9 cellular contexts compared by ENCODE assay signal in genomic region chr10:106705576-106706526, GRCh38.
DNase-seq lines count a peak whose midpoint lies in the region; TF ChIP-seq lines count a peak whose summit lies in the region.
"Had no signal": no experiment of that assay in that cellular context is flagged by ENCODE, and none has a peak within 500 bp of the region (broad histone marks: within the 10 kb centered on the region; RNA-seq: fewer than 3 reads in every experiment).

No MANE protein-coding gene starts in this region.

- no peak overlapping the region for H4K8ac ChIP-seq in mesenchymal stem cell (ENCODE audit: low read length)

- H2BK15ac ChIP-seq in mesenchymal stem cell (ENCODE audit: low read depth, poor library complexity, severe bottlenecking) = no peak overlapping the region

- H3K4ac ChIP-seq in mesenchymal stem cell (ENCODE audit: low read depth in 1 of 2, low read length in 2 of 2) = no peak overlapping the region

- H3K79me1 ChIP-seq in mesenchymal stem cell (replicated peaks; ENCODE audit: low read length, poor library complexity, severe bottlenecking) = no peaks in the 10 kb centered on the region

- H4K91ac ChIP-seq in mesenchymal stem cell (ENCODE audit: low read length) = no peak overlapping the region

- no peaks in the 10 kb centered on the region for H3K9me3 Mint-ChIP-seq in endothelial cell (ENCODE audit: unreplicated experiment)
- H3K9me3 Mint-ChIP-seq: dendritic cell treated with granulocyte-macrophage colony-stimulating factor and Interleukin-4, amounts not matched to agents 40 ng/mL and 50 ng/mL, for 4 days had no signal

- no peak overlapping the region for H3K4me2 ChIP-seq in mesenchymal stem cell (ENCODE audit: low read length, poor library complexity, severe bottlenecking)

- H3K36me3 ChIP-seq in mesenchymal stem cell (ENCODE audit: control insufficient read depth in 1 of 2, insufficient read depth in 2 of 2, low read depth in 1 of 2, low read length in 2 of 2) (no peaks in the 10 kb centered on the region), urinary bladder (ENCODE audit: insufficient read depth) (no peaks in the 10 kb centered on the region)

- no peak overlapping the region for H3K18ac ChIP-seq in mesenchymal stem cell (ENCODE audit: low read depth in 1 of 2, low read length in 2 of 2)

- peaks cover 0 to 17% of the 10 kb centered on the region in 2 experiments for H3K27me3 ChIP-seq in mesenchymal stem cell (ENCODE audit: control insufficient read depth in 1 of 2, insufficient read depth in 1 of 2, low read length in 2 of 2)

- no peak overlapping the region for H2AFZ ChIP-seq in mesenchymal stem cell (ENCODE audit: low read depth, low read length)

- H3K36me3 Mint-ChIP-seq in endothelial cell (ENCODE audit: low read depth, unreplicated experiment) = no peaks in the 10 kb centered on the region

- CTCF ChIA-PET in RWPE1 (lab: Yijun Ruan, JAX) = interaction anchor here (0.5 to 1.3 kb wide), 15 partner anchors 9 to 1107 kb away, joined by 3 to 7 read pairs (median 3); no protein-coding TSS in a partner anchor

- DNase-seq in NCI-H2196 (lab: John Stamatoyannopoulos, UW; ENCODE audit: unreplicated experiment) (peak; percentile 22), NCI-H2196 treated with DMSO at 0.1 percent for 48 hours (lab: John Stamatoyannopoulos, UW; ENCODE audit: unreplicated experiment) (no peak), GM20000 (ENCODE audit: low spot score) (peak; percentile 39), HPDE6-E6E7 (ENCODE audit: extremely low spot score) (peak; percentile 17), RWPE1 (ENCODE audit: low spot score) (peak; percentile 59), endothelial cell (ENCODE audit: low spot score) (peak; percentile 77), mesenchymal stem cell (peak; percentile 28)

- TF ChIP-seq CTCF in GM20000 (IDR thresholded peaks at IDR 0.05; ENCODE audit: extremely low read depth, missing control alignments) = peak; percentile 67
- TF ChIP-seq CTCF in RWPE1 (conservative IDR thresholded peaks at IDR 0.05; ENCODE audit: low read depth) = peak; percentile 79
- peak; percentile 83 for TF ChIP-seq CTCF in endothelial cell (IDR thresholded peaks at IDR 0.05; ENCODE audit: unreplicated experiment)

- 31% methylated on average over 8 of the region's 9 CpGs for WGBS in mesenchymal stem cell
- 9% methylated on average over 9 of the region's 9 CpGs for WGBS in urinary bladder

- H3K4me3 ChIP-seq in mesenchymal stem cell (ENCODE audit: insufficient read depth in 1 of 2, low read depth in 1 of 2, low read length in 2 of 2) (peak overlapping the region in 1 of 2 experiments; percentile 45), urinary bladder (ENCODE audit: low read depth, low read length) (peak overlapping the region; percentile 20)

- H3K27ac ChIP-seq in RWPE1 (no peak overlapping the region), mesenchymal stem cell (ENCODE audit: low read length, poor library complexity, severe bottlenecking) (no peak overlapping the region), urinary bladder (ENCODE audit: low read depth) (no peak overlapping the region)

- H3K4me1 Mint-ChIP-seq in endothelial cell (ENCODE audit: unreplicated experiment) = peaks cover 4% of the 10 kb centered on the region

- H3K9me3 ChIP-seq in mesenchymal stem cell (ENCODE audit: control insufficient read depth, low read length) = no peaks in the 10 kb centered on the region

- peak overlapping the region; percentile 73 for H3K9ac ChIP-seq in mesenchymal stem cell (ENCODE audit: low read length)

- POLR2A ChIA-PET in RWPE1 (lab: Yijun Ruan, JAX; ENCODE audit: low non-redundant PET) = no interaction called here

- H3K4me1 ChIP-seq in mesenchymal stem cell (ENCODE audit: control insufficient read depth, insufficient read depth, low read depth, low read length) (no peaks in the 10 kb centered on the region), urinary bladder (ENCODE audit: insufficient read depth) (no peaks in the 10 kb centered on the region)

- no peak overlapping the region for H3K14ac ChIP-seq in mesenchymal stem cell (ENCODE audit: low read length in 2 of 2)

- no peak overlapping the region for H3K23ac ChIP-seq in mesenchymal stem cell (ENCODE audit: low read length in 2 of 2)

- no peak overlapping the region for H2BK120ac ChIP-seq in mesenchymal stem cell (ENCODE audit: low read depth, low read length)

- H2AK5ac ChIP-seq in mesenchymal stem cell (ENCODE audit: low read length, severe bottlenecking) = no peak overlapping the region

- no peak overlapping the region for H3K4me3 Mint-ChIP-seq in endothelial cell (ENCODE audit: unreplicated experiment)
- H3K4me3 Mint-ChIP-seq: dendritic cell treated with granulocyte-macrophage colony-stimulating factor and Interleukin-4, amounts not matched to agents 40 ng/mL and 50 ng/mL, for 4 days had no signal

- no peak overlapping the region for H3K27ac Mint-ChIP-seq in endothelial cell (ENCODE audit: unreplicated experiment)
- H3K27ac Mint-ChIP-seq: dendritic cell treated with granulocyte-macrophage colony-stimulating factor and Interleukin-4, amounts not matched to agents 40 ng/mL and 50 ng/mL, for 4 days had no signal

- no peak overlapping the region for H2BK5ac ChIP-seq in mesenchymal stem cell (ENCODE audit: low read depth, low read length, poor library complexity, severe bottlenecking)

- H2BK12ac ChIP-seq in mesenchymal stem cell (ENCODE audit: low read length in 2 of 2) = no peak overlapping the region

- peaks cover 1% of the 10 kb centered on the region for H3K27me3 Mint-ChIP-seq in endothelial cell (ENCODE audit: unreplicated experiment)
